ENCODE assay signal across 28 cellular contexts in the genomic region with DNA sequence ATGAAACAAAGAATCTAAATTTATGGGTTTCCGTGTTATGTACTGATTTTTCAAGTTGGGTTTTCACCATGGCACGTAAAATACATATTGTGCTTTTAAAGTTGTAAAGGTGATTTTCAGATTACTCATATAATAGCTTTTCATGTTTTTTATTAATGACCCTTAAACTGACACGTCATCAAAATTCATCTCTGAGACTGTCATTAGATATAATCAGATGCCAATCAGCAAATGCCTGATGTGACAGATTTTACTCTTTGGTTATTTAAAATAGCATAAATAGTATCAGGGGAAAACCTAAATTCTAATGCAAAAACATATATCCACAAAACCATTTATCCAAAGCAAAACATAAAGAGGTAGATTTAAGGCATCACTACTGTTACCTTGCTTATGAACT.
"Had no signal": no experiment of that assay in that cellular context is flagged by ENCODE, and none has a peak within 500 bp of the region (broad histone marks: within the 10 kb centered on the region; RNA-seq: fewer than 3 reads in every experiment).

No MANE protein-coding gene starts in this region.

- H3K9me3 Mint-ChIP-seq: activated CD8-positive, alpha-beta T cell treated with anti-CD3 and anti-CD28 coated beads for 36 hours; activated naive CD4-positive, alpha-beta T cell treated with anti-CD3 and anti-CD28 coated beads, Interleukin-2, amount 50 U/mL, for 24 hours; activated T-helper 1 cell treated with anti-CD3 and anti-CD28 coated beads, Interleukin-12 subunit alpha, Interleukin-12 subunit beta, Interleukin-2, Interleukin-4 antibody, amounts not matched to agents 30 ng/mL and 10 ng/mL and 1 ng/mL, durations not matched to agents 14 hours and 24 hours and 36 hours; T-helper 2 cell treated with Interferon-gamma antibody and Interleukin-4, amounts not matched to agents 5 μg/mL and 100 μg/mL, for 36 hours had no signal

- H3K4me3 ChIP-seq: breast epithelium, MG63, Peyer's patch, SJCRH30 had no signal

- DNase-seq: activated CD4-positive, alpha-beta T cell treated with anti-CD3 and anti-CD28 coated beads for 4 hours; activated CD8-positive, alpha-beta memory T cell treated with anti-CD3 and anti-CD28 coated beads, Interleukin-2, amount 50 U/mL, for 48 hours; activated CD8-positive, alpha-beta T cell treated with anti-CD3 and anti-CD28 coated beads for 36 hours; activated effector memory CD4-positive, alpha-beta T cell treated with Interleukin-2 at 50 U/mL for 16 hours; activated naive CD4-positive, alpha-beta T cell; activated T-cell treated with anti-CD3 and anti-CD28 coated beads, Interleukin-2, amount 50 U/mL, for 1 hour; aorta; caudate nucleus; KG1; MG63; MV-4-11; NCI-H1092 treated with DMSO at 0.1 percent for 48 hours; NCI-H1436; NCI-H1694 treated with DMSO at 0.1 percent for 48 hours; NCI-H2029 treated with DMSO at 0.1 percent for 48 hours; NCI-H510A treated with DMSO at 0.1 percent for 48 hours; NK-92 treated with Interleukin-12 subunit alpha and Interleukin-12 subunit beta, amount 100 ng/mL, for 24 hours; Peyer's patch; Right ventricle myocardium superior; SJCRH30; SK-N-SH; T-helper 1 cell had no signal

- ATAC-seq: activated CD4-positive, CD25-positive, alpha-beta regulatory T cell treated with anti-CD3 and anti-CD28 coated beads, Interleukin-2, amount 50 U/mL, for 24 hours; activated CD8-positive, alpha-beta T cell treated with anti-CD3 and anti-CD28 coated beads for 36 hours had no signal

- H3K9ac ChIP-seq: SK-N-SH had no signal

- H3K27ac ChIP-seq: breast epithelium, Peyer's patch, RWPE1, SJCRH30 had no signal

- H3K4me3 Mint-ChIP-seq: activated CD8-positive, alpha-beta T cell treated with anti-CD3 and anti-CD28 coated beads for 36 hours; activated naive CD4-positive, alpha-beta T cell treated with anti-CD3 and anti-CD28 coated beads, Interleukin-2, amount 50 U/mL, for 24 hours; activated T-helper 1 cell treated with anti-CD3 and anti-CD28 coated beads, Interleukin-12 subunit alpha, Interleukin-12 subunit beta, Interleukin-2, Interleukin-4 antibody, amounts not matched to agents 30 ng/mL and 10 ng/mL and 1 ng/mL, durations not matched to agents 14 hours and 24 hours and 36 hours; T-helper 2 cell treated with Interferon-gamma antibody and Interleukin-4, amounts not matched to agents 5 μg/mL and 100 μg/mL, for 36 hours had no signal

- H3K27ac Mint-ChIP-seq: activated CD8-positive, alpha-beta T cell treated with anti-CD3 and anti-CD28 coated beads for 36 hours; activated T-helper 1 cell treated with anti-CD3 and anti-CD28 coated beads, Interleukin-12 subunit alpha, Interleukin-12 subunit beta, Interleukin-2, Interleukin-4 antibody, amounts not matched to agents 30 ng/mL and 10 ng/mL and 1 ng/mL, durations not matched to agents 14 hours and 24 hours and 36 hours; T-helper 2 cell treated with Interferon-gamma antibody and Interleukin-4, amounts not matched to agents 5 μg/mL and 100 μg/mL, for 36 hours had no signal

- H3K27me3 Mint-ChIP-seq: activated CD8-positive, alpha-beta T cell treated with anti-CD3 and anti-CD28 coated beads for 36 hours; activated naive CD4-positive, alpha-beta T cell treated with anti-CD3 and anti-CD28 coated beads, Interleukin-2, amount 50 U/mL, for 24 hours had no signal

- H3K9me2 ChIP-seq: SK-N-SH had no signal

- H3K27me3 ChIP-seq: breast epithelium, MG63, Peyer's patch, SJCRH30 had no signal

- H3K36me3 ChIP-seq: breast epithelium, MG63, Peyer's patch, SJCRH30 had no signal

- H3K4me1 ChIP-seq: breast epithelium, Peyer's patch, SJCRH30 had no signal

- H3K9me3 ChIP-seq: breast epithelium, MG63, Peyer's patch, SJCRH30, SK-N-SH had no signal
